In genomic region chr2:160534249-160534648, GRCh38 we compare ENCODE assay signal across 21 cellular contexts.
"Had no signal": no experiment of that assay in that cellular context is flagged by ENCODE, and none has a peak within 500 bp of the region (broad histone marks: within the 10 kb centered on the region; RNA-seq: fewer than 3 reads in every experiment).

No MANE protein-coding gene starts in this region.

- H3K27ac ChIP-seq: left lung, thoracic aorta, transverse colon had no signal

- DNase-seq: central memory CD4-positive, alpha-beta T cell; effector memory CD4-positive, alpha-beta T cell; glutamatergic neuron; immature natural killer cell; left lung; mesendoderm; naive B cell; occipital lobe; posterior cingulate gyrus; stimulated activated CD4-positive, alpha-beta T cell treated with anti-CD3 and anti-CD28 coated beads, Interleukin-4, amount 100 ng/mL, for 24 hours; substantia nigra; transverse colon had no signal

- H3K4me3 ChIP-seq: gastroesophageal sphincter, left lung, lung, right atrium auricular region, thoracic aorta, transverse colon had no signal

- H3K27me3 Mint-ChIP-seq: stimulated activated naive CD8-positive, alpha-beta T cell treated with anti-CD3 and anti-CD28 coated beads, Interleukin-15, Interleukin-2, amounts not matched to agents 100 ng/mL and 50 ng/mL, for 24 hours had no signal

- FAIRE-seq: endometrium, keratinocyte had no signal

- H3K4me3 Mint-ChIP-seq: immature natural killer cell; naive B cell; nephron; stimulated activated memory B cell treated with anti-CD40 and anti-IgM and Interleukin-4, amounts not matched to agents 10 μg/mL and 1 μg/mL and 100 μg/mL, for 72 hours; stimulated activated naive CD8-positive, alpha-beta T cell treated with anti-CD3 and anti-CD28 coated beads, Interleukin-15, Interleukin-2, amounts not matched to agents 100 ng/mL and 50 ng/mL, for 24 hours had no signal

- H3K27ac Mint-ChIP-seq: immature natural killer cell; naive B cell; stimulated activated memory B cell treated with anti-CD40 and anti-IgM and Interleukin-4, amounts not matched to agents 10 μg/mL and 1 μg/mL and 100 μg/mL, for 72 hours; stimulated activated naive CD8-positive, alpha-beta T cell treated with anti-CD3 and anti-CD28 coated beads, Interleukin-15, Interleukin-2, amounts not matched to agents 100 ng/mL and 50 ng/mL, for 24 hours had no signal

- H3K9me3 Mint-ChIP-seq: immature natural killer cell; naive B cell; nephron; stimulated activated naive CD8-positive, alpha-beta T cell treated with anti-CD3 and anti-CD28 coated beads, Interleukin-15, Interleukin-2, amounts not matched to agents 100 ng/mL and 50 ng/mL, for 24 hours had no signal

- H3K4me1 ChIP-seq: left lung had no signal

- H3K27me3 ChIP-seq: gastroesophageal sphincter, left lung, right atrium auricular region, transverse colon had no signal

- H3K4me1 Mint-ChIP-seq: immature natural killer cell; naive B cell; nephron; stimulated activated memory B cell treated with anti-CD40 and anti-IgM and Interleukin-4, amounts not matched to agents 10 μg/mL and 1 μg/mL and 100 μg/mL, for 72 hours had no signal

- H3K9me3 ChIP-seq: gastroesophageal sphincter, left lung, right atrium auricular region, thoracic aorta, transverse colon had no signal

- H3K36me3 Mint-ChIP-seq: naive B cell; stimulated activated memory B cell treated with anti-CD40 and anti-IgM and Interleukin-4, amounts not matched to agents 10 μg/mL and 1 μg/mL and 100 μg/mL, for 72 hours had no signal

- H3K36me3 ChIP-seq: gastroesophageal sphincter, left lung, right atrium auricular region, thoracic aorta, transverse colon had no signal
